Comparison of ENCODE assay signal across 32 cellular contexts in the genomic region with DNA sequence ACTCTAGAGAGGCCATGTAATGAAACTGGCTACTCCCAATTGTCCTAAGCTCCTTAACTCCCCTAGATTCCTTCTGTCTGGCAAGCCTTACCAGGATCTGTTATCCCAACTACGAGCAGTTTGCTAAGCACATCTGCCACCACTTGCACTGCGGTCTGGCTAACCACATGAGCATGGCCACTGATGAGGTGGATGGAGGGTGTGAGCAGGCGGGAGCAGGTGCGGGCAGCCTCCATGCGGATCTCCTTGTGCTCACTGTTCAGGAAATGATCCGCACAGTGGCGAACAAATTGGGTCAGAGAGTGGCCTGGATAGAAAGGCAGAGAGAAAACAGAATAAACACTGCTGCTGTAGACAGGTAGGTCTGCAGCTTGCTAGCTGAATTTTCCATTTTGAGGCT. TPM values are rescaled to one million over a fixed set of nuclear protein-coding genes. Genes with fewer than 3 reads are reported as not detected.
"Had no signal": no experiment of that assay in that cellular context is flagged by ENCODE, and none has a peak within 500 bp of the region (broad histone marks: within the 10 kb centered on the region; RNA-seq: fewer than 3 reads in every experiment).

No MANE protein-coding gene starts in this region.

- H3K27ac ChIP-seq: adrenal gland, body of pancreas, heart left ventricle, parathyroid adenoma, spleen, vagina had no signal

- H3K4me1 ChIP-seq: adrenal gland, body of pancreas, parathyroid adenoma, testis, vagina had no signal

- H3K4me3 ChIP-seq: adrenal gland, body of pancreas, heart left ventricle, spleen, testis, vagina had no signal

- H3K9me3 ChIP-seq: adrenal gland, body of pancreas, heart left ventricle, spleen, testis, vagina had no signal

- H2AFZ ChIP-seq: parathyroid adenoma had no signal

- DNase-seq: activated CD4-positive, alpha-beta T cell treated with anti-CD3 and anti-CD28 coated beads for 4 hours; activated CD4-positive, alpha-beta T cell treated with anti-CD3 and anti-CD28 coated beads, Interleukin-2, amount 50 U/mL, for 48 hours; activated CD8-positive, alpha-beta memory T cell treated with anti-CD3 and anti-CD28 coated beads, Interleukin-2, amount 50 U/mL, for 4 hours; activated effector memory CD4-positive, alpha-beta T cell treated with anti-CD3 and anti-CD28 coated beads, Interleukin-2, amount 50 U/mL, for 16 hours; activated naive CD4-positive, alpha-beta T cell treated with anti-CD3 and anti-CD28 coated beads for 36 hours; activated naive CD8-positive, alpha-beta T cell treated with anti-CD3 and anti-CD28 coated beads for 36 hours; activated T-cell treated with anti-CD3 and anti-CD28 coated beads, Interleukin-2, amount 50 U/mL, for 1 hour; adrenal gland; aorta; body of pancreas; foreskin fibroblast; heart left ventricle; hypothalamus; immature natural killer cell; kidney; left colon; mammary epithelial cell; naive thymus-derived CD8-positive, alpha-beta T cell; occipital lobe; right cardiac atrium; spleen; stimulated activated naive CD8-positive, alpha-beta T cell treated with anti-CD3 and anti-CD28 coated beads, Interleukin-15, Interleukin-2, amounts not matched to agents 100 U/mL and 50 U/mL, for 24 hours; T-helper 1 cell; testis had no signal

- H3K27me3 ChIP-seq: adrenal gland, body of pancreas, heart left ventricle, spleen, testis, vagina had no signal

- H3K9ac ChIP-seq: parathyroid adenoma had no signal

RNA-seq across cellular contexts. Expression of gene ANGPTL7, which starts 49.2 kb away (rescaled TPM):
- total RNA-seq: activated CD8-positive, alpha-beta memory T cell treated with anti-CD3 and anti-CD28 coated beads for 36 hours; activated naive CD4-positive, alpha-beta T cell treated with anti-CD3 and anti-CD28 coated beads for 36 hours; activated naive CD8-positive, alpha-beta T cell treated with anti-CD3 and anti-CD28 coated beads for 36 hours; activated T-helper 1 cell treated with anti-CD3 and anti-CD28 coated beads, Interleukin-12 subunit alpha, Interleukin-12 subunit beta, Interleukin-2, Interleukin-4 antibody, amounts not matched to agents 30 ng/mL and 10 ng/mL and 1 ng/mL, durations not matched to agents 14 hours and 24 hours and 36 hours; esophagus mucosa; liver; mesothelial cell of epicardium; naive thymus-derived CD8-positive, alpha-beta T cell; occipital lobe; pulmonary artery endothelial cell; spleen; testis had no signal
- polyA plus RNA-seq: immature natural killer cell; mammary epithelial cell; naive thymus-derived CD8-positive, alpha-beta T cell had no signal
